In the genomic region with DNA sequence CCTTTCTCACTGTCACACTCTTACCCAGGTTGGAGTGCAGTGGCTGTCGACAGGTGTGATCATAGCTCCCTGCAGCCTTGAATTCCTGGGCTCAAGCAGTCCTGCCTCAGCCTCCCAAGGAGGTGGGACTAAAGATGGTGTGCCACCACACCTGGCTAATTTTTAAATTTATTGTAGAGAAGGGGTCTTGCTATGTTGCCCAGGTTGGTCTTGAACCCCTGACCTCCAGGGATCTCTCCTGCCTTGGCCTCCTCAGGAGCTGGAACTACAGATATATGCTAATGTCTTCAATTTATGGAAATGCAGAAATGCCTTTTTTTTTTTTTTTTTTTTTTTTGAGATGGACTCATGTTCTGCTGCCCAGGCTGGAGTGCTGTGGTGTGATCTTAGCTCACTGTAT, we compare ENCODE assay signal across 1 cellular context.
TF ChIP-seq lines count a peak whose summit lies in the region.

No MANE protein-coding gene starts in this region.

TF ChIP-seq in GM23338, 12 proteins besides CTCF, POLR2A, EP300 and RAD21 (continued from another document):
- TF ChIP-seq, protein P1, sequence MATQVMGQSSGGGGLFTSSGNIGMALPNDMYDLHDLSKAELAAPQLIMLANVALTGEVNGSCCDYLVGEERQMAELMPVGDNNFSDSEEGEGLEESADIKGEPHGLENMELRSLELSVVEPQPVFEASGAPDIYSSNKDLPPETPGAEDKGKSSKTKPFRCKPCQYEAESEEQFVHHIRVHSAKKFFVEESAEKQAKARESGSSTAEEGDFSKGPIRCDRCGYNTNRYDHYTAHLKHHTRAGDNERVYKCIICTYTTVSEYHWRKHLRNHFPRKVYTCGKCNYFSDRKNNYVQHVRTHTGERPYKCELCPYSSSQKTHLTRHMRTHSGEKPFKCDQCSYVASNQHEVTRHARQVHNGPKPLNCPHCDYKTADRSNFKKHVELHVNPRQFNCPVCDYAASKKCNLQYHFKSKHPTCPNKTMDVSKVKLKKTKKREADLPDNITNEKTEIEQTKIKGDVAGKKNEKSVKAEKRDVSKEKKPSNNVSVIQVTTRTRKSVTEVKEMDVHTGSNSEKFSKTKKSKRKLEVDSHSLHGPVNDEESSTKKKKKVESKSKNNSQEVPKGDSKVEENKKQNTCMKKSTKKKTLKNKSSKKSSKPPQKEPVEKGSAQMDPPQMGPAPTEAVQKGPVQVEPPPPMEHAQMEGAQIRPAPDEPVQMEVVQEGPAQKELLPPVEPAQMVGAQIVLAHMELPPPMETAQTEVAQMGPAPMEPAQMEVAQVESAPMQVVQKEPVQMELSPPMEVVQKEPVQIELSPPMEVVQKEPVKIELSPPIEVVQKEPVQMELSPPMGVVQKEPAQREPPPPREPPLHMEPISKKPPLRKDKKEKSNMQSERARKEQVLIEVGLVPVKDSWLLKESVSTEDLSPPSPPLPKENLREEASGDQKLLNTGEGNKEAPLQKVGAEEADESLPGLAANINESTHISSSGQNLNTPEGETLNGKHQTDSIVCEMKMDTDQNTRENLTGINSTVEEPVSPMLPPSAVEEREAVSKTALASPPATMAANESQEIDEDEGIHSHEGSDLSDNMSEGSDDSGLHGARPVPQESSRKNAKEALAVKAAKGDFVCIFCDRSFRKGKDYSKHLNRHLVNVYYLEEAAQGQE (IDR thresholded peaks at IDR 0.05; ENCODE audit: unreplicated experiment), result no peak
- TF ChIP-seq JUNB (IDR thresholded peaks at IDR 0.05; ENCODE audit: unreplicated experiment), result no peak
